In genomic region chr5:134073404-134073803, GRCh38 we compare ENCODE assay signal across 22 cellular contexts. TPM values are rescaled to one million over a fixed set of nuclear protein-coding genes. Genes with fewer than 3 reads are reported as not detected.
A peak's percentile ranks its signal among the peaks of the same experiment; 100 is the strongest.
DNase-seq lines count a peak whose midpoint lies in the region; ATAC-seq and TF ChIP-seq lines count a peak whose summit lies in the region.
"Had no signal": no experiment of that assay in that cellular context is flagged by ENCODE, and none has a peak within 500 bp of the region (broad histone marks: within the 10 kb centered on the region; RNA-seq: fewer than 3 reads in every experiment).

No MANE protein-coding gene starts in this region.

- no peaks in the 10 kb centered on the region for H3K9me3 Mint-ChIP-seq in CD4-positive, alpha-beta memory T cell

- intact Hi-C loops in CD4-positive, alpha-beta memory T cell (cut with micrococcal nuclease) = no loop called here
- intact Hi-C loops in PC-3 (cut with micrococcal nuclease) = no loop called here

- H3K4me1 Mint-ChIP-seq in CD4-positive, alpha-beta memory T cell = peaks cover 54 to 81% (median 64%) of the 10 kb centered on the region in 4 donors

- no peak overlapping the region for H3K4me2 ChIP-seq in PC-3 (ENCODE audit: low read length)

- H3K4me3 ChIP-seq in CD4-positive, alpha-beta memory T cell (ENCODE audit: low read length in 2 of 2) = no peak overlapping the region
- no peak overlapping the region for H3K4me3 ChIP-seq in PC-3 (ENCODE audit: low read length)
- H3K4me3 ChIP-seq: colonic mucosa, lower lobe of right lung, vagina had no signal

- no peak overlapping the region for H3K27ac ChIP-seq in CD4-positive, alpha-beta memory T cell (ENCODE audit: low read depth, low read length)
- no peak overlapping the region for H3K27ac ChIP-seq in PC-3 (ENCODE audit: low read length)
- H3K27ac ChIP-seq: C4-2B, colonic mucosa, foreskin keratinocyte, lower lobe of right lung, vagina had no signal

- no peaks in the 10 kb centered on the region for H3K36me3 Mint-ChIP-seq in CD4-positive, alpha-beta memory T cell

- no peaks in the 10 kb centered on the region for H3K36me3 ChIP-seq in CD4-positive, alpha-beta memory T cell (ENCODE audit: insufficient read depth, low read length)
- H3K36me3 ChIP-seq in PC-3 (ENCODE audit: low read depth, low read length) = no peaks in the 10 kb centered on the region
- H3K36me3 ChIP-seq: colonic mucosa, lower lobe of right lung, vagina had no signal

- TF ChIP-seq CTCF in PC-3 (conservative IDR thresholded peaks at IDR 0.05; ENCODE audit: low read depth, low read length) = no peak

- H3K9me2 ChIP-seq in PC-3 (replicated peaks; ENCODE audit: low read length) = no peaks in the 10 kb centered on the region

- POLR2A ChIA-PET in CD4-positive, alpha-beta memory T cell (lab: Charles Lee; ENCODE audit: partially characterized antibody) = interaction anchor here (0.7 to 8.2 kb wide), 19 partner anchors 9 to 104 kb away, joined by 3 to 58 read pairs (median 8); partner anchors contain the start of genes SKP1, TCF7 and VDAC1
- POLR2A ChIA-PET in PC-3 (lab: Charles Lee; ENCODE audit: unreplicated experiment) = no interaction called here

- CTCF ChIA-PET in CD4-positive, alpha-beta memory T cell (lab: Charles Lee; ENCODE audit: partially characterized antibody) = interaction anchor here (0.9 to 3.8 kb wide), 19 partner anchors 11 to 73 kb away, joined by 3 to 51 read pairs (median 5); no protein-coding TSS in a partner anchor
- CTCF ChIA-PET in PC-3 (lab: Charles Lee) = no interaction called here

- H3K9me3 ChIP-seq in CD4-positive, alpha-beta memory T cell (ENCODE audit: control insufficient read depth in 1 of 2, low read length in 2 of 2) = no peaks in the 10 kb centered on the region
- H3K9me3 ChIP-seq in PC-3 (ENCODE audit: low read length) = no peaks in the 10 kb centered on the region
- H3K9me3 ChIP-seq: colonic mucosa, lower lobe of right lung, vagina had no signal

- peaks cover 64% of the 10 kb centered on the region for H3K4me1 ChIP-seq in CD4-positive, alpha-beta memory T cell (ENCODE audit: insufficient read depth, low read length)
- no peaks in the 10 kb centered on the region for H3K4me1 ChIP-seq in PC-3 (ENCODE audit: insufficient read depth, low read length)
- H3K4me1 ChIP-seq: foreskin keratinocyte had no signal

- H3K27me3 Mint-ChIP-seq in CD4-positive, alpha-beta memory T cell = no peaks in the 10 kb centered on the region

- H3K79me2 ChIP-seq in PC-3 (ENCODE audit: low read length) = no peaks in the 10 kb centered on the region

- no peaks in the 10 kb centered on the region for H4K20me1 ChIP-seq in PC-3 (ENCODE audit: low read length)

- H3K9ac ChIP-seq in PC-3 (ENCODE audit: low read length) = no peak overlapping the region

- no peak for ATAC-seq in PC-3
- no peak for ATAC-seq in GM18861 (IDR thresholded peaks at IDR 0.05; ENCODE audit: unreplicated experiment)
- ATAC-seq: foreskin keratinocyte, lower lobe of right lung, Panc1, SK-N-SH treated with all-trans-retinoic acid at 6 μM for 48 hours had no signal

- H3K4me3 Mint-ChIP-seq in CD4-positive, alpha-beta memory T cell = peak overlapping the region in 2 of 8 donors; percentile 12 to 54

- H3F3A ChIP-seq in PC-3 (ENCODE audit: low read length, unreplicated experiment) = no peaks in the 10 kb centered on the region

- DNase-seq in NOMO-1 treated with DMSO at 0.1 percent for 48 hours (lab: John Stamatoyannopoulos, UW; ENCODE audit: unreplicated experiment) (peak; percentile 13), NOMO-1 treated with dmso at 0.1 percent for 144 hours (lab: John Stamatoyannopoulos, UW; ENCODE audit: unreplicated experiment) (no peak), PC-3 (peak; percentile 5), fibroblast of peridontal ligament (ENCODE audit: extremely low read depth) (peak; percentile 39), DMS153 treated with DMSO at 0.1 percent for 48 hours (lab: John Stamatoyannopoulos, UW; ENCODE audit: unreplicated experiment) (no peak), NCI-H345 treated with DMSO at 0.1 percent for 48 hours (lab: John Stamatoyannopoulos, UW; ENCODE audit: unreplicated experiment) (no peak)
- DNase-seq in CD4-positive, alpha-beta memory T cell = no peak
- DNase-seq: activated CD4-positive, alpha-beta T cell treated with anti-CD3 and anti-CD28 coated beads, Interleukin-2, amount 50 U/mL, for 1 hour; colonic mucosa; foreskin keratinocyte; GOT3; hypothalamus; islet precursor cell; lower lobe of right lung; NCI-H1436 treated with DMSO at 0.1 percent for 48 hours; NCI-H748 treated with DMSO at 0.1 percent for 48 hours; substantia nigra had no signal

- H3K27me3 ChIP-seq in CD4-positive, alpha-beta memory T cell (ENCODE audit: insufficient read depth, low read length) = no peaks in the 10 kb centered on the region
- H3K27me3 ChIP-seq in PC-3 (ENCODE audit: low read length) = no peaks in the 10 kb centered on the region
- H3K27me3 ChIP-seq: vagina had no signal

- no TSS peak for BruUV-seq in PC-3 (replicated peaks; lab: Mats Ljungman, UMichigan)

- no peak overlapping the region for H2AFZ ChIP-seq in PC-3 (ENCODE audit: low read length)

- peak overlapping the region in 4 of 7 donors; percentile 2 to 68 (median 42) for H3K27ac Mint-ChIP-seq in CD4-positive, alpha-beta memory T cell

RNA-seq across cellular contexts. Expression of gene TCF7, which starts 41.1 kb away (rescaled TPM):
- total RNA-seq in CD4-positive, alpha-beta memory T cell = 100 to 1,000 TPM; 770 to 841 TPM
- 100 to 1,000 TPM; 102 to 474 TPM for polyA plus RNA-seq in CD4-positive, alpha-beta memory T cell
- 3.9 and 7.0 TPM in 2 replicates for total RNA-seq in PC-3 (2014; rRNA removed)

Comparison
In these comparisons a context has a peak if more than half of its experiments do, and no peak if none do; other contexts are left out.
1. DNase-seq: peak in NOMO-1 treated with DMSO at 0.1 percent for 48 hours (single experiment), PC-3 (single experiment) and fibroblast of peridontal ligament (single experiment); none in NOMO-1 treated with dmso at 0.1 percent for 144 hours (single experiment), CD4-positive, alpha-beta memory T cell (0 of 5), DMS153 treated with DMSO at 0.1 percent for 48 hours (single experiment) and NCI-H345 treated with DMSO at 0.1 percent for 48 hours (single experiment).
2. RNA of gene TCF7, which starts 41.1 kb away (total RNA-seq): 770 to 841 TPM in CD4-positive, alpha-beta memory T cell; 3.9 to 7.0 TPM in PC-3; every median in the first group is over 10 times any median in the second.